In genomic region chr1:40838045-40838979, GRCh38 we compare ENCODE assay signal across 1 cellular context.
TF ChIP-seq lines count a peak whose summit lies in the region.

No MANE protein-coding gene starts in this region.

TF ChIP-seq in H1, 55 proteins besides CTCF, POLR2A, EP300 and RAD21:
- TF ChIP-seq POU5F1 (IDR thresholded peaks at IDR 0.05; ENCODE audit: low read depth, low read length) (no peak), SIX5 (IDR thresholded peaks at IDR 0.05; ENCODE audit: low read depth, low read length) (no peak), NRF1 (IDR thresholded peaks at IDR 0.05; ENCODE audit: low read depth, low read length) (no peak), SP1 (IDR thresholded peaks at IDR 0.05; ENCODE audit: low read depth, low read length) (no peak), KDM4A (IDR thresholded peaks at IDR 0.05; ENCODE audit: low read depth, low read length, severe bottlenecking) (no peak), TBP (IDR thresholded peaks at IDR 0.05; ENCODE audit: low read depth, low read length) (no peak), CREB1 (IDR thresholded peaks at IDR 0.05) (no peak)
